ENCODE assay signal across 1 cellular context in the genomic region with DNA sequence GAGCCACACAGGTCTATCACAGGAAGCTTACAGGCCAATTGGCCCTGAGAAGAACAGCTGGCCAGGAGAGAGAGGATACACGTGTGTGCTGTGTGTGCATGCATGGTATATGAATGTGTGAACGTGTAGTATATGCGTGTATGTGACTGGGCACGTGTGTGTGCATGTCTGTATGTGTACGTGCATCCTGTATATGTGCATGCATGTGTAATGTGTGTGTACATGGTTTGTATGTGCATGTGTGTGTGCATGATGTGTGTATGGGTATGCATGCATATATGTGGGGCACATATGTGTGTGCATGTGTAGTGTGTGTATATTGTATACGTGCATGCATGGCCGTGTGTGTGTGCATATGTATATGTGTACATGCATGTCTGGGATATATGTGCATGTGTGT.
TF ChIP-seq lines count a peak whose summit lies in the region.

No MANE protein-coding gene starts in this region.

TF ChIP-seq in H1, 55 proteins besides CTCF, POLR2A, EP300 and RAD21 (continued from another document):
- TF ChIP-seq TAF7 (optimal IDR thresholded peaks at IDR 0.05; ENCODE audit: borderline replicate concordance, low read depth, low read length) (no peak), RNF2 (IDR thresholded peaks at IDR 0.05; ENCODE audit: borderline replicate concordance, low read depth, low read length, missing control alignments, poor library complexity, severe bottlenecking) (no peak), GTF2F1 (IDR thresholded peaks at IDR 0.05; ENCODE audit: borderline replicate concordance, low read depth, low read length) (no peak), GABPA (IDR thresholded peaks at IDR 0.05; ENCODE audit: borderline replicate concordance, insufficient read depth, low read length) (no peak), JUN (IDR thresholded peaks at IDR 0.05; ENCODE audit: low read depth, low read length) (no peak), BRCA1 (IDR thresholded peaks at IDR 0.05; ENCODE audit: low read depth, low read length) (no peak), NANOG (IDR thresholded peaks at IDR 0.05; ENCODE audit: insufficient read depth, low read depth, low read length, poor library complexity, severe bottlenecking) (no peak), ATF2 (IDR thresholded peaks at IDR 0.05; ENCODE audit: low read length) (no peak), POLR2AphosphoS5 (IDR thresholded peaks at IDR 0.05; ENCODE audit: low read depth, low read length) (no peak), POU5F1 (IDR thresholded peaks at IDR 0.05; ENCODE audit: low read depth, low read length) (no peak), PHF8 (conservative IDR thresholded peaks at IDR 0.05; ENCODE audit: low read depth, low read length) (no peak), SAP30 (IDR thresholded peaks at IDR 0.05; ENCODE audit: insufficient read depth, insufficient replicate concordance, low read length) (no peak), CHD2 (IDR thresholded peaks at IDR 0.05; ENCODE audit: low read length) (no peak), BCL11A (IDR thresholded peaks at IDR 0.05; ENCODE audit: low read depth in 2 of 2, low read length in 2 of 2) (no peak), ASH2L (IDR thresholded peaks at IDR 0.05; ENCODE audit: low read length) (no peak), TCF12 (IDR thresholded peaks at IDR 0.05; ENCODE audit: low read depth, low read length) (no peak)
